In the genomic region with DNA sequence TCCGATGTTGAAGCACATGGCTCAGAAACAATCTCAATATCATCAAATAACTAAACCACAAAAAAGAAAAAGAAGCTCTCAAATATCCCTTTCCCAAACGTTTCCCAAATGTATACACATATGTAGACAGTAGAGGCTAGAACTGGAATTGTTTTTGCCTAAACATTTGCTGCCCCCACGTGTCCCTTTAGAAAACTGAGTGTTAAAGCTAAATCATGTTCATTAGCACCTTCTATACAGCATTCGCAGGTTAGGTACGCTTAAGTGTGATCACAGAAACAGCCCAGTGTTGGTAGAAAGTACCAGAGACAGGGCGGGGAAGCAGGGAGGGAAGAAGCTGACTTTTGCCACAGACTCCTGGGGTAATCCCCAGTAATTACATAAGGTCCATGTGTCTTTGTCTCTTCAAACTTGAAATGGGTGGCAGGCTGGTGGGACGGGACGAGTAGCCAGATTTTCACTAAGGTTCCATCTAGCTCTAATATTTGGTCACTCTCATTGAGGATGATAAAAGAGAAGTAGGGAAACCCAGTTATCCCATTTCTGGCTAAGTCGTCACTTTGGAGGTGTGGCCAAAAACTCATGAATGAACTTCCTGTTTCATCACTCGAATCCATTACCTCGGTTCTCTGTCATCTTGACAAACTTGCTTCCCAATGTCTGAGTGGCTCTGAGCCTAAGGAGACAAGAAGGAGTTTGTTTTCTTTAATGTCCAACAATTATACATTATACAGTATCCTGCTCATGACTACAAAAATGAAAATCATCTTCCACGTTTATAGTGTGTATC, we compare ENCODE assay signal across 8 cellular contexts. TPM values are rescaled to one million over a fixed set of nuclear protein-coding genes. Genes with fewer than 3 reads are reported as not detected.
DNase-seq lines count a peak whose midpoint lies in the region; ATAC-seq and TF ChIP-seq lines count a peak whose summit lies in the region.

No MANE protein-coding gene starts in this region.

- no peaks in the 10 kb centered on the region for H3K9me3 Mint-ChIP-seq in activated T-helper 1 cell treated with anti-CD3 and anti-CD28 coated beads, Interleukin-12 subunit alpha, Interleukin-12 subunit beta, Interleukin-2, Interleukin-4 antibody, amounts not matched to agents 30 ng/mL and 10 ng/mL and 1 ng/mL, durations not matched to agents 14 hours and 24 hours and 36 hours

- DNase-seq in DMS53 (lab: John Stamatoyannopoulos, UW), result peak; percentile 74
- peak; percentile 52 for DNase-seq in NCI-H226
- DNase-seq in astrocyte of the hippocampus (ENCODE audit: low read depth, low spot score), result peak; percentile 71
- DNase-seq in right lobe of liver, result no peak
- no peak for DNase-seq in HEK293T (ENCODE audit: extremely low spot score)
- no peak for DNase-seq in activated T-helper 1 cell treated with anti-CD3 and anti-CD28 coated beads, Interleukin-12 subunit alpha, Interleukin-12 subunit beta, Interleukin-2, Interleukin-4 antibody, amounts not matched to agents 30 ng/mL and 10 ng/mL and 1 ng/mL, durations not matched to agents 14 hours and 24 hours and 36 hours (ENCODE audit: low spot score)

- H3K27me3 Mint-ChIP-seq in activated T-helper 1 cell treated with anti-CD3 and anti-CD28 coated beads, Interleukin-12 subunit alpha, Interleukin-12 subunit beta, Interleukin-2, Interleukin-4 antibody, amounts not matched to agents 30 ng/mL and 10 ng/mL and 1 ng/mL, durations not matched to agents 14 hours and 24 hours and 36 hours (ENCODE audit: insufficient read depth), result peaks cover 38% of the 10 kb centered on the region

- H3K27ac ChIP-seq in right lobe of liver, result no peak overlapping the region

- 16% methylated on average over 12 of the region's 12 CpGs for WGBS in right lobe of liver (ENCODE audit: insufficient coverage, low coverage, low lambda C conversion rate, missing lambda C conversion rate)

- intact Hi-C loops in right lobe of liver (cut with DNase I), result no loop called here
- intact Hi-C loops in activated T-helper 1 cell treated with anti-CD3 and anti-CD28 coated beads, Interleukin-12 subunit alpha, Interleukin-12 subunit beta, Interleukin-2, Interleukin-4 antibody, amounts not matched to agents 30 ng/mL and 10 ng/mL and 1 ng/mL, durations not matched to agents 14 hours and 24 hours and 36 hours (cut with micrococcal nuclease), result loop anchor here (1.0 to 10.0 kb wide), 3 partner anchors 174 to 1447 kb away; partner anchors contain the start of genes GCM2 and SYCP2L

- H3K27ac Mint-ChIP-seq in activated T-helper 1 cell treated with anti-CD3 and anti-CD28 coated beads, Interleukin-12 subunit alpha, Interleukin-12 subunit beta, Interleukin-2, Interleukin-4 antibody, amounts not matched to agents 30 ng/mL and 10 ng/mL and 1 ng/mL, durations not matched to agents 14 hours and 24 hours and 36 hours, result no peak overlapping the region

- TF ChIP-seq POLR2A in right lobe of liver (IDR thresholded peaks at IDR 0.05), result no peak

- H3K4me1 ChIP-seq in right lobe of liver, result peaks cover 0 to 12% (median 0%) of the 10 kb centered on the region in 4 donors

- TF ChIP-seq CTCF in right lobe of liver (IDR thresholded peaks at IDR 0.05), result peak; percentile 53 to 65 (median 56)

- H3K36me3 Mint-ChIP-seq in activated T-helper 1 cell treated with anti-CD3 and anti-CD28 coated beads, Interleukin-12 subunit alpha, Interleukin-12 subunit beta, Interleukin-2, Interleukin-4 antibody, amounts not matched to agents 30 ng/mL and 10 ng/mL and 1 ng/mL, durations not matched to agents 14 hours and 24 hours and 36 hours (ENCODE audit: low read depth), result peaks cover 2% of the 10 kb centered on the region

- H3K4me3 Mint-ChIP-seq in activated T-helper 1 cell treated with anti-CD3 and anti-CD28 coated beads, Interleukin-12 subunit alpha, Interleukin-12 subunit beta, Interleukin-2, Interleukin-4 antibody, amounts not matched to agents 30 ng/mL and 10 ng/mL and 1 ng/mL, durations not matched to agents 14 hours and 24 hours and 36 hours, result no peak overlapping the region

- H3K27me3 ChIP-seq in right lobe of liver, result no peaks in the 10 kb centered on the region

- POLR2A ChIA-PET in HEK293T (lab: Yijun Ruan, JAX), result interaction anchor here (1.0 to 10.7 kb wide), 2 partner anchors 11 to 17 kb away, joined by 3 to 143 read pairs; partner anchors contain the start of gene TFAP2A

- no peaks in the 10 kb centered on the region for H3K9me3 ChIP-seq in right lobe of liver

- H3K36me3 ChIP-seq in right lobe of liver, result no peaks in the 10 kb centered on the region

- H3K4me3 ChIP-seq in right lobe of liver, result no peak overlapping the region

- peaks cover 27% of the 10 kb centered on the region for H3K4me1 Mint-ChIP-seq in activated T-helper 1 cell treated with anti-CD3 and anti-CD28 coated beads, Interleukin-12 subunit alpha, Interleukin-12 subunit beta, Interleukin-2, Interleukin-4 antibody, amounts not matched to agents 30 ng/mL and 10 ng/mL and 1 ng/mL, durations not matched to agents 14 hours and 24 hours and 36 hours (ENCODE audit: low read depth)

- CTCF ChIA-PET in HEK293T (lab: Yijun Ruan, JAX), result interaction anchor here (0.5 to 2.8 kb wide), 12 partner anchors 9 to 1708 kb away, joined by 3 to 18 read pairs (median 4); partner anchors contain the start of gene TFAP2A

- ATAC-seq in GM18909 (IDR thresholded peaks at IDR 0.05; ENCODE audit: poor library complexity, unreplicated experiment) (peak; percentile 62), HG03097 (IDR thresholded peaks at IDR 0.05; ENCODE audit: low FRiP score, unreplicated experiment) (peak; percentile 41), right lobe of liver (peak; percentile 58 to 72 (median 64))

TF ChIP-seq in HEK293T, 16 proteins besides CTCF, POLR2A, EP300 and RAD21:
- no peak for TF ChIP-seq SP1 (IDR thresholded peaks at IDR 0.05)
- no peak for TF ChIP-seq ARNT (IDR thresholded peaks at IDR 0.05)
- no peak for TF ChIP-seq PKNOX1 (IDR thresholded peaks at IDR 0.05)
- TF ChIP-seq TARDBP (IDR thresholded peaks at IDR 0.05), result no peak
- no peak for TF ChIP-seq NFRKB (IDR thresholded peaks at IDR 0.05)
- TF ChIP-seq FOXM1 (IDR thresholded peaks at IDR 0.05; ENCODE audit: borderline replicate concordance), result no peak
- TF ChIP-seq FOXA1 (IDR thresholded peaks at IDR 0.05), result no peak
- TF ChIP-seq CTBP1 (IDR thresholded peaks at IDR 0.05; ENCODE audit: borderline replicate concordance), result no peak
- no peak for TF ChIP-seq ZNF384 (IDR thresholded peaks at IDR 0.05)
- no peak for TF ChIP-seq SUZ12 (IDR thresholded peaks at IDR 0.05)
- no peak; the same call in 1 of the 2 replicates for TF ChIP-seq L3MBTL2 (conservative IDR thresholded peaks at IDR 0.05)
- no peak for TF ChIP-seq FOXK2 (IDR thresholded peaks at IDR 0.05)
- TF ChIP-seq LEF1 (IDR thresholded peaks at IDR 0.05; ENCODE audit: borderline replicate concordance), result no peak
- no peak for TF ChIP-seq BHLHE40 (IDR thresholded peaks at IDR 0.05; ENCODE audit: borderline replicate concordance)
- TF ChIP-seq ELF4 (IDR thresholded peaks at IDR 0.05), result no peak
- no peak for TF ChIP-seq HDGF (IDR thresholded peaks at IDR 0.05; ENCODE audit: borderline replicate concordance)
TF ChIP-seq in HEK293T: peak in this region for 0.

RNA-seq across cellular contexts. Expression of gene TFAP2A, which starts 15.0 kb away (rescaled TPM):
- under 1 TPM in 3 of 6 experiments, not detected in 3; 0.07 to 0.18 (median 0.12) TPM for total RNA-seq in right lobe of liver
- total RNA-seq in activated T-helper 1 cell treated with anti-CD3 and anti-CD28 coated beads, Interleukin-12 subunit alpha, Interleukin-12 subunit beta, Interleukin-2, Interleukin-4 antibody, amounts not matched to agents 30 ng/mL and 10 ng/mL and 1 ng/mL, durations not matched to agents 14 hours and 24 hours and 36 hours, result not detected in 2 replicates

Comparison
In these comparisons a context has a peak if more than half of its experiments do, and no peak if none do; other contexts are left out.
1. DNase-seq: peak in DMS53 (single experiment), NCI-H226 (single experiment) and astrocyte of the hippocampus (single experiment); none in right lobe of liver (0 of 3), HEK293T (single experiment) and activated T-helper 1 cell treated with anti-CD3 and anti-CD28 coated beads, Interleukin-12 subunit alpha, Interleukin-12 subunit beta, Interleukin-2, Interleukin-4 antibody, amounts not matched to agents 30 ng/mL and 10 ng/mL and 1 ng/mL, durations not matched to agents 14 hours and 24 hours and 36 hours (single experiment).
2. Peak in every context shown above with its lines, with median percentiles within 50 percentile points of each other: ATAC-seq.